16 cellular contexts compared by ENCODE assay signal in genomic region chrX:150968862-150969720, GRCh38.
"Had no signal": no experiment of that assay in that cellular context is flagged by ENCODE, and none has a peak within 500 bp of the region (broad histone marks: within the 10 kb centered on the region; RNA-seq: fewer than 3 reads in every experiment).

No MANE protein-coding gene starts in this region.

- DNase-seq: activated CD4-positive, alpha-beta T cell treated with anti-CD3 and anti-CD28 coated beads for 36 hours; activated CD4-positive, alpha-beta T cell treated with anti-CD3 and anti-CD28 coated beads, Interleukin-2, amount 50 U/mL, for 48 hours; activated effector memory CD4-positive, alpha-beta T cell treated with Interleukin-2 at 50 U/mL for 16 hours; activated naive CD4-positive, alpha-beta T cell treated with anti-CD3 and anti-CD28 coated beads for 36 hours; activated naive CD8-positive, alpha-beta T cell treated with anti-CD3 and anti-CD28 coated beads, Interleukin-2, amount 10 ng/mL, durations not matched to agents 7 days and 5 days; activated T-cell treated with anti-CD3 and anti-CD28 coated beads, Interleukin-2, amount 50 U/mL, for 72 hours; amniotic stem cell; cerebellar nuclear complex; erythroblast; foreskin fibroblast; left ventricle myocardium superior; retina; stimulated activated CD4-positive, alpha-beta T cell treated with anti-CD3 and anti-CD28 coated beads, Interleukin-4, amount 100 ng/mL, for 24 hours; stimulated activated naive CD8-positive, alpha-beta T cell treated with anti-CD3 and anti-CD28 coated beads, Interleukin-15, Interleukin-2, amounts not matched to agents 100 U/mL and 50 U/mL, for 24 hours; T-helper 1 cell had no signal

- ATAC-seq: activated CD4-positive, alpha-beta T cell treated with anti-CD3 and anti-CD28 coated beads for 36 hours; activated T-cell treated with anti-CD3 and anti-CD28 coated beads, Interleukin-2, amount 50 U/mL, for 72 hours; left ventricle myocardium superior; stimulated activated naive CD8-positive, alpha-beta T cell treated with anti-CD3 and anti-CD28 coated beads, Interleukin-15, Interleukin-2, amounts not matched to agents 100 U/mL and 50 U/mL, for 24 hours had no signal

- FAIRE-seq: TTC549 had no signal
